Comparison of ENCODE assay signal across 15 cellular contexts in the genomic region with DNA sequence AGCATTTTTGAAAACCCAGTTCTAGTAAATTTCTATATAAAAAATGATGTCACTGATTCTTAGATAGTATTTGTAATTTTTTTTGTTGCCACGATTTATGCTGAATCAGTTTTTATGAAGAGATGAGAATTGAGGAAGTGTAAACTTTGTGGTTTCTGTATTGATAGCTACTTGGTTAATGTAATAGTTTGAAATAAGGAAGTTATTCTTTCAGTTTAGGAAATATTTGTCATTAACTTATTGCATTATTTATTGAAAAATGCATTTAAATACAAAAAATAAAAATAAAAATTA.
DNase-seq lines count a peak whose midpoint lies in the region; ATAC-seq, FAIRE-seq and TF ChIP-seq lines count a peak whose summit lies in the region.
"Had no signal": no experiment of that assay in that cellular context is flagged by ENCODE, and none has a peak within 500 bp of the region (broad histone marks: within the 10 kb centered on the region; RNA-seq: fewer than 3 reads in every experiment).

No MANE protein-coding gene starts in this region.

- H3K27me3 ChIP-seq in H7 (ENCODE audit: control insufficient read depth, insufficient read depth, low read length) = no peaks in the 10 kb centered on the region

- POLR2A ChIA-PET in activated B cell treated with CpG ODN at 0.5 μM for 24 hours (lab: Charles Lee) = interaction anchor here (1.0 to 1.4 kb wide), 2 partner anchors 183 to 186 kb away, joined by 3 to 4 read pairs; a partner anchor contains a TSS

- in situ Hi-C loops in KBM-7 (cut with MboI; ENCODE audit: low pct_unique_long_range_greater_than_20kb, low sequenced_read_pairs) = no loop called here

- H3K27me3 Mint-ChIP-seq in activated B cell treated with CpG ODN at 0.5 μM for 24 hours = peaks cover 42% of the 10 kb centered on the region
- H3K27me3 Mint-ChIP-seq: activated T-helper 17 cell treated with anti-CD3 and anti-CD28 coated beads, Interleukin-2, amount 50 U/mL, for 72 hours had no signal

- H3K36me3 Mint-ChIP-seq in activated B cell treated with CpG ODN at 0.5 μM for 24 hours (ENCODE audit: low read depth) = no peaks in the 10 kb centered on the region

- H3K4me3 ChIP-seq in H7 (ENCODE audit: insufficient read depth, low read depth, low read length) = no peak overlapping the region

- peaks cover 11% of the 10 kb centered on the region for H3K4me1 Mint-ChIP-seq in activated B cell treated with CpG ODN at 0.5 μM for 24 hours
- H3K4me1 Mint-ChIP-seq: activated T-helper 17 cell treated with anti-CD3 and anti-CD28 coated beads, Interleukin-2, amount 50 U/mL, for 72 hours; nephron had no signal

- peak; percentile 55 for DNase-seq in KBM-7
- no peak for DNase-seq in activated B cell treated with CpG ODN at 0.5 μM for 24 hours
- DNase-seq in hypothalamus (lab: John Stamatoyannopoulos, UW) = no peak
- no peak for DNase-seq in GM19240 (ENCODE audit: insufficient read length, low spot score)
- DNase-seq in H7 = no peak
- no peak for DNase-seq in left ventricle myocardium superior
- DNase-seq: C1 segment of cervical spinal cord; NCI-H1092 treated with DMSO at 0.1 percent for 48 hours; stimulated activated CD8-positive, alpha-beta memory T cell treated with anti-CD3 and anti-CD28 coated beads, Interleukin-4, amount 100 ng/mL, for 48 hours had no signal

- no peak overlapping the region for H3K27ac Mint-ChIP-seq in activated B cell treated with CpG ODN at 0.5 μM for 24 hours
- H3K27ac Mint-ChIP-seq: activated T-helper 17 cell treated with anti-CD3 and anti-CD28 coated beads, Interleukin-2, amount 50 U/mL, for 72 hours; nephron had no signal

- CTCF ChIA-PET in activated B cell treated with CpG ODN at 0.5 μM for 24 hours (lab: Charles Lee) = no interaction called here

- no peak overlapping the region for H3K4me3 Mint-ChIP-seq in activated B cell treated with CpG ODN at 0.5 μM for 24 hours
- H3K4me3 Mint-ChIP-seq: activated T-helper 17 cell treated with anti-CD3 and anti-CD28 coated beads, Interleukin-2, amount 50 U/mL, for 72 hours; nephron had no signal

- no peaks in the 10 kb centered on the region for H3K36me3 ChIP-seq in H7 (replicated peaks; ENCODE audit: control insufficient read depth, insufficient read depth, low read length)

- H3K9me3 Mint-ChIP-seq in activated B cell treated with CpG ODN at 0.5 μM for 24 hours = no peaks in the 10 kb centered on the region
- H3K9me3 Mint-ChIP-seq: activated T-helper 17 cell treated with anti-CD3 and anti-CD28 coated beads, Interleukin-2, amount 50 U/mL, for 72 hours; nephron had no signal

- no peak for TF ChIP-seq CTCF in activated B cell treated with CpG ODN at 0.5 μM for 24 hours (IDR thresholded peaks at IDR 0.05)

- intact Hi-C loops in activated B cell treated with CpG ODN at 0.5 μM for 24 hours (cut with micrococcal nuclease) = loop anchor here (2.0 kb wide), 1 partner anchor 99 kb away; no protein-coding TSS in a partner anchor
- intact Hi-C loops in left ventricle myocardium superior (cut with micrococcal nuclease) = no loop called here

- FAIRE-seq in G401.6 (lab: Jason Lieb, UNC) = peak; percentile 81
- FAIRE-seq: bronchial epithelial cell, TTC549 had no signal

- ATAC-seq in GM21526 (IDR thresholded peaks at IDR 0.05; ENCODE audit: low FRiP score, unreplicated experiment) (peak; percentile 53), activated B cell treated with CpG ODN at 0.5 μM for 24 hours (ENCODE audit: low read depth) (peak; percentile 68), left ventricle myocardium superior (no peak)
- ATAC-seq: activated T-helper 17 cell treated with anti-CD3 and anti-CD28 coated beads, Interleukin-2, amount 50 U/mL, for 72 hours had no signal
